Comparison of ENCODE assay signal across 8 cellular contexts in genomic region chr11:66478823-66479740, GRCh38. TPM values are rescaled to one million over a fixed set of nuclear protein-coding genes. Genes with fewer than 3 reads are reported as not detected.
DNase-seq lines count a peak whose midpoint lies in the region; ATAC-seq and TF ChIP-seq lines count a peak whose summit lies in the region.

No MANE protein-coding gene starts in this region.

- peak overlapping the region; percentile 83 for H3K4me2 ChIP-seq in skeletal muscle satellite cell (ENCODE audit: low read length)

- peaks cover 12% of the 10 kb centered on the region for H3K4me1 ChIP-seq in NT2/D1 (ENCODE audit: insufficient read depth, insufficient read length)
- H3K4me1 ChIP-seq in iPS-15b (ENCODE audit: control insufficient read depth, insufficient read depth, low read length), result no peaks in the 10 kb centered on the region
- H3K4me1 ChIP-seq in skeletal muscle satellite cell (ENCODE audit: control insufficient read depth, insufficient read depth, low read length), result peaks cover 19% of the 10 kb centered on the region

- in situ Hi-C loops in astrocyte of the cerebellum (cut with HindIII; ENCODE audit: low sequenced_read_pairs), result no loop called here

- H3K9me3 ChIP-seq in AG04450 (ENCODE audit: control insufficient read depth, insufficient read depth, low read length) (no peaks in the 10 kb centered on the region; the same call in 1 of the 2 replicates), NT2/D1 (ENCODE audit: insufficient read depth, low read length) (no peaks in the 10 kb centered on the region), iPS-15b (ENCODE audit: control insufficient read depth, insufficient read depth, low read length) (no peaks in the 10 kb centered on the region), skeletal muscle satellite cell (replicated peaks; ENCODE audit: low read length) (no peaks in the 10 kb centered on the region)

- H3K27ac ChIP-seq in AG04450 (ENCODE audit: low read depth, low read length), result peak overlapping the region; percentile 96

- POLR2A ChIA-PET in AG04450 (lab: Yijun Ruan, JAX), result interaction anchor here (1.2 to 2.3 kb wide), 4 partner anchors 12 to 67 kb away, joined by 4 to 32 read pairs (median 16); partner anchors contain the start of genes MRPL11, PELI3 and ZDHHC24

- CTCF ChIA-PET in AG04450 (lab: Charles Lee), result interaction anchor here (0.5 to 1.2 kb wide), 3 partner anchors 10 to 40 kb away, joined by 3 to 6 read pairs (median 3); partner anchors contain the start of gene MRPL11

- H3K4me3 ChIP-seq in AG04450 (ENCODE audit: low read depth, low read length), result peak overlapping the region; percentile 80
- peak overlapping the region; percentile 96 for H3K4me3 ChIP-seq in NT2/D1 (ENCODE audit: insufficient read length, low read depth)
- H3K4me3 ChIP-seq in astrocyte of the cerebellum (ENCODE audit: low read depth, low read length), result peak overlapping the region; percentile 62
- peak overlapping the region; percentile 80 for H3K4me3 ChIP-seq in iPS-15b (ENCODE audit: low read depth, low read length)
- H3K4me3 ChIP-seq in skeletal muscle satellite cell (ENCODE audit: low read length), result peak overlapping the region; percentile 79

- H3K9ac ChIP-seq in NT2/D1 (ENCODE audit: insufficient read length, low read depth), result peak overlapping the region; percentile 97
- H3K9ac ChIP-seq in iPS-15b (ENCODE audit: low read depth, low read length), result peak overlapping the region; percentile 77
- peak overlapping the region; percentile 95 for H3K9ac ChIP-seq in skeletal muscle satellite cell (ENCODE audit: low read depth, low read length)

- TF ChIP-seq CTCF in AG04450 (IDR thresholded peaks at IDR 0.05; ENCODE audit: low read depth, low read length), result peak; percentile 75
- TF ChIP-seq CTCF in GM12873 (IDR thresholded peaks at IDR 0.05; ENCODE audit: insufficient read depth, low read depth, low read length, missing control alignments), result peak; percentile 96
- peak; percentile 73 for TF ChIP-seq CTCF in astrocyte of the cerebellum (IDR thresholded peaks at IDR 0.05; ENCODE audit: low read depth, low read length, missing control alignments)

- H3K36me3 ChIP-seq in NT2/D1 (ENCODE audit: insufficient read depth, insufficient read length, low read length), result peaks cover 49% of the 10 kb centered on the region
- H3K36me3 ChIP-seq in iPS-15b (ENCODE audit: control insufficient read depth, insufficient read depth, low read length), result peaks cover 5% of the 10 kb centered on the region
- no peaks in the 10 kb centered on the region for H3K36me3 ChIP-seq in skeletal muscle satellite cell (ENCODE audit: insufficient read depth, low read length)

- no peaks in the 10 kb centered on the region for H3K27me3 ChIP-seq in AG04450 (ENCODE audit: control insufficient read depth, insufficient read depth, low read length)
- H3K27me3 ChIP-seq in NT2/D1 (ENCODE audit: insufficient read depth, insufficient read length), result no peaks in the 10 kb centered on the region
- no peaks in the 10 kb centered on the region for H3K27me3 ChIP-seq in iPS-15b (ENCODE audit: control insufficient read depth, insufficient read depth, low read length)
- no peaks in the 10 kb centered on the region for H3K27me3 ChIP-seq in skeletal muscle satellite cell (ENCODE audit: control insufficient read depth, insufficient read depth, low read length)

- ATAC-seq in HG03354 (IDR thresholded peaks at IDR 0.05; ENCODE audit: poor library complexity, severe bottlenecking, unreplicated experiment), result no peak
- no peak for ATAC-seq in HG03469 (IDR thresholded peaks at IDR 0.05; ENCODE audit: unreplicated experiment)

- DNase-seq in AG04450 (ENCODE audit: low read depth, low spot score) (no peak), NT2/D1 (ENCODE audit: low read depth, low spot score) (no peak), astrocyte of the cerebellum (ENCODE audit: low read depth) (no peak)

RNA-seq across cellular contexts. Expression of gene DPP3, which starts 1.2 kb away (rescaled TPM):
- polyA plus RNA-seq in AG04450 (2011; rRNA removed), result 54.6 and 60.2 TPM in 2 replicates
- 52.7 and 63.8 TPM in 2 replicates for polyA minus RNA-seq in AG04450 (2011; rRNA and poly(A)+ RNA removed)
- total RNA-seq in skeletal muscle satellite cell (2012; rRNA removed), result 40.8 and 58.1 TPM in 2 replicates

RNA-seq across cellular contexts. Expression of gene PELI3, which starts 12.4 kb away (rescaled TPM):
- polyA plus RNA-seq in AG04450 (2011; rRNA removed), result 4.6 and 5.6 TPM in 2 replicates
- polyA minus RNA-seq in AG04450 (2011; rRNA and poly(A)+ RNA removed), result 10.1 and 11.5 TPM in 2 replicates
- 5.6 and 7.0 TPM in 2 replicates for total RNA-seq in skeletal muscle satellite cell (2012; rRNA removed)

RNA-seq across cellular contexts. Expression of gene BBS1, which starts 31.4 kb away (rescaled TPM):
- polyA plus RNA-seq in AG04450 (2011; rRNA removed), result 17.7 and 21.1 TPM in 2 replicates
- 23.9 and 31.4 TPM in 2 replicates for polyA minus RNA-seq in AG04450 (2011; rRNA and poly(A)+ RNA removed)
- total RNA-seq in skeletal muscle satellite cell (2012; rRNA removed), result 20.0 and 21.8 TPM in 2 replicates

RNA-seq across cellular contexts. Expression of gene MRPL11, which starts 40.4 kb away (rescaled TPM):
- 43.1 and 55.1 TPM in 2 replicates for polyA plus RNA-seq in AG04450 (2011; rRNA removed)
- 14.8 and 17.5 TPM in 2 replicates for polyA minus RNA-seq in AG04450 (2011; rRNA and poly(A)+ RNA removed)
- 45.1 and 50.0 TPM in 2 replicates for total RNA-seq in skeletal muscle satellite cell (2012; rRNA removed)

RNA-seq across cellular contexts. Expression of gene NPAS4, which starts 58.2 kb away (rescaled TPM):
- 0.12 and 0.14 TPM in 2 replicates for polyA plus RNA-seq in AG04450 (2011; rRNA removed)
- 0.26 and 0.37 TPM in 2 replicates for polyA minus RNA-seq in AG04450 (2011; rRNA and poly(A)+ RNA removed)
- not detected in 2 replicates for total RNA-seq in skeletal muscle satellite cell (2012; rRNA removed)
